In genomic region chr2:65299246-65299645, GRCh38 we compare ENCODE assay signal across 9 cellular contexts.
DNase-seq lines count a peak whose midpoint lies in the region; ATAC-seq and TF ChIP-seq lines count a peak whose summit lies in the region.
"Had no signal": no experiment of that assay in that cellular context is flagged by ENCODE, and none has a peak within 500 bp of the region (broad histone marks: within the 10 kb centered on the region; RNA-seq: fewer than 3 reads in every experiment).

No MANE protein-coding gene starts in this region.

- peaks cover 0 to under 1% (median 0%) of the 10 kb centered on the region in 9 donors for H3K27me3 ChIP-seq in heart left ventricle
- no peaks in the 10 kb centered on the region for H3K27me3 ChIP-seq in upper lobe of right lung

- H3K4me1 Mint-ChIP-seq in natural killer cell, result peaks cover 45 to 51% of the 10 kb centered on the region in 2 donors

- H3K4me3 Mint-ChIP-seq in natural killer cell, result no peak overlapping the region
- H3K4me3 Mint-ChIP-seq: mesothelial cell of epicardium had no signal

- H3K27me3 Mint-ChIP-seq in natural killer cell (ENCODE audit: low read depth in 2 of 2), result peaks cover 55% of the 10 kb centered on the region in 2 donors

- peak overlapping the region in 1 of 2 donors; percentile 44 for H3K27ac Mint-ChIP-seq in natural killer cell
- H3K27ac Mint-ChIP-seq: mesothelial cell of epicardium had no signal

- H3K27ac ChIP-seq in heart left ventricle (peak overlapping the region in 7 of 12 donors; percentile 36 to 73 (median 53)), upper lobe of right lung (peak overlapping the region; percentile 71)

- H3K4me3 ChIP-seq in heart left ventricle, result no peak overlapping the region
- H3K4me3 ChIP-seq in upper lobe of right lung, result no peak overlapping the region

- no peaks in the 10 kb centered on the region for H3K36me3 ChIP-seq in heart left ventricle
- H3K36me3 ChIP-seq in upper lobe of right lung, result no peaks in the 10 kb centered on the region

- H3K9me3 ChIP-seq in heart left ventricle (no peaks in the 10 kb centered on the region), upper lobe of right lung (no peaks in the 10 kb centered on the region)

- ATAC-seq in heart left ventricle (no peak), Right ventricle myocardium inferior (no peak), natural killer cell (peak; percentile 53 to 68 (median 65)), upper lobe of right lung (no peak), HG02571 (IDR thresholded peaks at IDR 0.05; ENCODE audit: unreplicated experiment) (no peak)

- 82 to 90% (median 86%) methylated on average over 7 of the region's 7 CpGs for WGBS in heart left ventricle, 4 donors

- intact Hi-C loops in heart left ventricle (cut with DNase I) (no loop called here), Right ventricle myocardium inferior (cut with DNase I) (no loop called here), natural killer cell (cut with micrococcal nuclease) (no loop called here), upper lobe of right lung (cut with DNase I) (no loop called here)

- no peaks in the 10 kb centered on the region for H3K9me3 Mint-ChIP-seq in natural killer cell

- no peak for TF ChIP-seq POLR2A in heart left ventricle (IDR thresholded peaks at IDR 0.05)

- TF ChIP-seq CTCF in heart left ventricle (IDR thresholded peaks at IDR 0.05) (no peak), natural killer cell (IDR thresholded peaks at IDR 0.05) (no peak), upper lobe of right lung (IDR thresholded peaks at IDR 0.05) (no peak)

- DNase-seq in heart left ventricle (peak in 1 of 5 donors; percentile 37), Right ventricle myocardium inferior (ENCODE audit: missing footprints) (no peak), natural killer cell (peak; percentile 44), upper lobe of right lung (no peak), NCI-H510A treated with DMSO at 0.1 percent for 48 hours (lab: John Stamatoyannopoulos, UW) (no peak), amniotic stem cell (lab: John Stamatoyannopoulos, UW) (no peak)
- peak; percentile 56 for DNase-seq in activated naive CD4-positive, alpha-beta T cell treated with anti-CD3 and anti-CD28 coated beads, Interleukin-2, amount 50 U/mL, for 16 hours

- H3K4me1 ChIP-seq in heart left ventricle (peaks cover 5 to 40% (median 36%) of the 10 kb centered on the region in 12 donors), upper lobe of right lung (peaks cover 36% of the 10 kb centered on the region)

- H3K36me3 Mint-ChIP-seq in natural killer cell, result peaks cover 6% of the 10 kb centered on the region

Comparison
In these comparisons a context has a peak if more than half of its experiments do, and no peak if none do; other contexts are left out.
1. ATAC-seq: peak in natural killer cell (3 of 3); none in heart left ventricle (0 of 4), Right ventricle myocardium inferior (single experiment), upper lobe of right lung (single experiment) and HG02571 (single experiment).
2. DNase-seq: peak in activated naive CD4-positive, alpha-beta T cell treated with anti-CD3 and anti-CD28 coated beads, Interleukin-2, amount 50 U/mL, for 16 hours (single experiment) and natural killer cell (single experiment); none in Right ventricle myocardium inferior (single experiment), upper lobe of right lung (single experiment), NCI-H510A treated with DMSO at 0.1 percent for 48 hours (single experiment) and amniotic stem cell (single experiment).